1 cellular context compared by ENCODE assay signal in the genomic region with DNA sequence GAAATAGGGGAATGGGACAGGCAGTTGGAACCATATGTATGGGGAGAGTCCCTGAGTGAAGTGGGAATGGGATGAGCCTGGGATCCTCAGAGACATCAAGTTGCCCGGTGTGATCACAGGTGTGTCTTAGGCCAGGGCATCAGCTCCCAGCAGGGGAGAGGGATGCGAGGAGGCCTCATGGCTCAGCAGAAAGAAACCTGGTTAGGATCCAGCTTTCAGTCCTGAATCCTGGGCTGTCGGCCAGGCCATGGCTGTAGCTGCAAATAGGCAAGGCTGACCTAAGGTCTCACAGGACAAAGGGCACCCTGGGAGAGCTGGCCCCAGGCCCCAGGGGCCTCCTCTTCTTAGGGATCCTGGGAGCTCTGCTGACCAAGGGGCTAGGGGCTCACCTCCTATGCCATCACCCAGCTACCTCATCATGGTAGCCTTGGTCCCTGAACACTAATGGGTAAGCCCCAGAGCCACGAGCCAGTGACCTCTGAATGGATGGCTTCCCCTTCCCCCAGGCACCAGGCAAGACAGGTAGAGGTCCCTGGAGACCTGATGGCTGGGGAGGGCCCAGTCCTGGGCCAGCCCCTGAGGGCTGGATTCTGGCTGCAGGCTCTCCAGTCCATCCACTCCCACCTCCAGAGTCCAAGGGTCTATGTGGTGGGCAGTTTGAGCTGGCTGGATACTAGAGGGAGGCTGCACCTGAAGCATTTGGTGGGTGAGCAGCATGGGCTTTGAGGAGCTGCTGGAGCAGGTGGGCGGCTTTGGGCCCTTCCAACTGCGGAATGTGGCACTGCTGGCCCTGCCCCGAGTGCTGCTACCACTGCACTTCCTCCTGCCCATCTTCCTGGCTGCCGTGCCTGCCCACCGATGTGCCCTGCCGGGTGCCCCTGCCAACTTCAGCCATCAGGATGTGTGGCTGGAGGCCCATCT.
TF ChIP-seq lines count a peak whose summit lies in the region.

A gene with protein sequence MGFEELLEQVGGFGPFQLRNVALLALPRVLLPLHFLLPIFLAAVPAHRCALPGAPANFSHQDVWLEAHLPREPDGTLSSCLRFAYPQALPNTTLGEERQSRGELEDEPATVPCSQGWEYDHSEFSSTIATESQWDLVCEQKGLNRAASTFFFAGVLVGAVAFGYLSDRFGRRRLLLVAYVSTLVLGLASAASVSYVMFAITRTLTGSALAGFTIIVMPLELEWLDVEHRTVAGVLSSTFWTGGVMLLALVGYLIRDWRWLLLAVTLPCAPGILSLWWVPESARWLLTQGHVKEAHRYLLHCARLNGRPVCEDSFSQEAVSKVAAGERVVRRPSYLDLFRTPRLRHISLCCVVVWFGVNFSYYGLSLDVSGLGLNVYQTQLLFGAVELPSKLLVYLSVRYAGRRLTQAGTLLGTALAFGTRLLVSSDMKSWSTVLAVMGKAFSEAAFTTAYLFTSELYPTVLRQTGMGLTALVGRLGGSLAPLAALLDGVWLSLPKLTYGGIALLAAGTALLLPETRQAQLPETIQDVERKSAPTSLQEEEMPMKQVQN (plus strand): TSS at position 617 of the 921 bp plus-strand sequence. CDS start 99 bp downstream, at position 716.

TF ChIP-seq in HepG2, 621 proteins besides CTCF, POLR2A, EP300 and RAD21 (continued from another document and continues in another):
- TF ChIP-seq, protein P1, sequence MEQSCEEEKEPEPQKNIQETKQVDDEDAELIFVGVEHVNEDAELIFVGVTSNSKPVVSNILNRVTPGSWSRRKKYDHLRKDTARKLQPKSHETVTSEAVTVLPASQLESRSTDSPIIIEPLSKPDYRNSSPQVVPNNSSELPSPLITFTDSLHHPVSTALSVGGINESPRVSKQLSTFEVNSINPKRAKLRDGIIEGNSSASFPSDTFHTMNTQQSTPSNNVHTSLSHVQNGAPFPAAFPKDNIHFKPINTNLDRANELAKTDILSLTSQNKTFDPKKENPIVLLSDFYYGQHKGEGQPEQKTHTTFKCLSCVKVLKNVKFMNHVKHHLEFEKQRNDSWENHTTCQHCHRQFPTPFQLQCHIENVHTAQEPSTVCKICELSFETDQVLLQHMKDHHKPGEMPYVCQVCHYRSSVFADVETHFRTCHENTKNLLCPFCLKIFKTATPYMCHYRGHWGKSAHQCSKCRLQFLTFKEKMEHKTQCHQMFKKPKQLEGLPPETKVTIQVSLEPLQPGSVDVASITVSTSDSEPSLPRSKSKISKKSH (CRISPR knock-in tag; IDR thresholded peaks at IDR 0.05; ENCODE audit: borderline replicate concordance) = peak; percentile 94
- TF ChIP-seq ZNF274 (CRISPR knock-in tag; IDR thresholded peaks at IDR 0.05) (no peak; the same call in 1 of the 2 replicates), ZNF781 (CRISPR knock-in tag; IDR thresholded peaks at IDR 0.05; ENCODE audit: borderline replicate concordance, not compliant biosample characterization) (no peak), ZBTB42 (CRISPR knock-in tag; IDR thresholded peaks at IDR 0.05) (peak; percentile 56; the same call in 1 of the 2 replicates), BRD4 (CRISPR knock-in tag; IDR thresholded peaks at IDR 0.05) (no peak), KDM1A (CRISPR knock-in tag; IDR thresholded peaks at IDR 0.05) (no peak), CEBPG (CRISPR knock-in tag; IDR thresholded peaks at IDR 0.05) (0 out of 2 replicates have a peak, but pooled peaks have one; percentile 6), STAT5B (CRISPR knock-in tag; IDR thresholded peaks at IDR 0.05) (no peak), HES4 (CRISPR knock-in tag; IDR thresholded peaks at IDR 0.05; ENCODE audit: borderline replicate concordance) (no peak), ZNF550 (CRISPR knock-in tag; IDR thresholded peaks at IDR 0.05; ENCODE audit: borderline replicate concordance) (no peak), NFIB (CRISPR knock-in tag; IDR thresholded peaks at IDR 0.05; ENCODE audit: borderline replicate concordance) (no peak), SMARCE1 (IDR thresholded peaks at IDR 0.05; ENCODE audit: borderline replicate concordance) (no peak), PCBP1 (IDR thresholded peaks at IDR 0.05; ENCODE audit: borderline replicate concordance, low read depth, low read length) (no peak), NFE2L2 (IDR thresholded peaks at IDR 0.05; ENCODE audit: low read length) (no peak), ZNF547 (CRISPR knock-in tag; IDR thresholded peaks at IDR 0.05) (no peak), ZSCAN20 (CRISPR knock-in tag; IDR thresholded peaks at IDR 0.05; ENCODE audit: borderline replicate concordance) (no peak), HMG20B (CRISPR knock-in tag; conservative IDR thresholded peaks at IDR 0.05) (no peak), ZNF746 (CRISPR knock-in tag; IDR thresholded peaks at IDR 0.05) (no peak), PHF5A (CRISPR knock-in tag; IDR thresholded peaks at IDR 0.05; ENCODE audit: low read depth, unreplicated experiment) (peak; percentile 34), ZNF660 (CRISPR knock-in tag; IDR thresholded peaks at IDR 0.05; ENCODE audit: borderline replicate concordance, low read depth) (no peak), ZNF24 (IDR thresholded peaks at IDR 0.05) (no peak), NFYC (CRISPR knock-in tag; IDR thresholded peaks at IDR 0.05) (no peak), ZNF260 (CRISPR knock-in tag; IDR thresholded peaks at IDR 0.05; ENCODE audit: borderline replicate concordance, low read depth) (no peak), ZNF850 (CRISPR knock-in tag; conservative IDR thresholded peaks at IDR 0.05) (no peak), XRCC5 (optimal IDR thresholded peaks at IDR 0.05; ENCODE audit: low read length) (no peak), ZSCAN21 (CRISPR knock-in tag; IDR thresholded peaks at IDR 0.05; ENCODE audit: borderline replicate concordance) (peak; percentile 81)
- TF ChIP-seq, protein P2, sequence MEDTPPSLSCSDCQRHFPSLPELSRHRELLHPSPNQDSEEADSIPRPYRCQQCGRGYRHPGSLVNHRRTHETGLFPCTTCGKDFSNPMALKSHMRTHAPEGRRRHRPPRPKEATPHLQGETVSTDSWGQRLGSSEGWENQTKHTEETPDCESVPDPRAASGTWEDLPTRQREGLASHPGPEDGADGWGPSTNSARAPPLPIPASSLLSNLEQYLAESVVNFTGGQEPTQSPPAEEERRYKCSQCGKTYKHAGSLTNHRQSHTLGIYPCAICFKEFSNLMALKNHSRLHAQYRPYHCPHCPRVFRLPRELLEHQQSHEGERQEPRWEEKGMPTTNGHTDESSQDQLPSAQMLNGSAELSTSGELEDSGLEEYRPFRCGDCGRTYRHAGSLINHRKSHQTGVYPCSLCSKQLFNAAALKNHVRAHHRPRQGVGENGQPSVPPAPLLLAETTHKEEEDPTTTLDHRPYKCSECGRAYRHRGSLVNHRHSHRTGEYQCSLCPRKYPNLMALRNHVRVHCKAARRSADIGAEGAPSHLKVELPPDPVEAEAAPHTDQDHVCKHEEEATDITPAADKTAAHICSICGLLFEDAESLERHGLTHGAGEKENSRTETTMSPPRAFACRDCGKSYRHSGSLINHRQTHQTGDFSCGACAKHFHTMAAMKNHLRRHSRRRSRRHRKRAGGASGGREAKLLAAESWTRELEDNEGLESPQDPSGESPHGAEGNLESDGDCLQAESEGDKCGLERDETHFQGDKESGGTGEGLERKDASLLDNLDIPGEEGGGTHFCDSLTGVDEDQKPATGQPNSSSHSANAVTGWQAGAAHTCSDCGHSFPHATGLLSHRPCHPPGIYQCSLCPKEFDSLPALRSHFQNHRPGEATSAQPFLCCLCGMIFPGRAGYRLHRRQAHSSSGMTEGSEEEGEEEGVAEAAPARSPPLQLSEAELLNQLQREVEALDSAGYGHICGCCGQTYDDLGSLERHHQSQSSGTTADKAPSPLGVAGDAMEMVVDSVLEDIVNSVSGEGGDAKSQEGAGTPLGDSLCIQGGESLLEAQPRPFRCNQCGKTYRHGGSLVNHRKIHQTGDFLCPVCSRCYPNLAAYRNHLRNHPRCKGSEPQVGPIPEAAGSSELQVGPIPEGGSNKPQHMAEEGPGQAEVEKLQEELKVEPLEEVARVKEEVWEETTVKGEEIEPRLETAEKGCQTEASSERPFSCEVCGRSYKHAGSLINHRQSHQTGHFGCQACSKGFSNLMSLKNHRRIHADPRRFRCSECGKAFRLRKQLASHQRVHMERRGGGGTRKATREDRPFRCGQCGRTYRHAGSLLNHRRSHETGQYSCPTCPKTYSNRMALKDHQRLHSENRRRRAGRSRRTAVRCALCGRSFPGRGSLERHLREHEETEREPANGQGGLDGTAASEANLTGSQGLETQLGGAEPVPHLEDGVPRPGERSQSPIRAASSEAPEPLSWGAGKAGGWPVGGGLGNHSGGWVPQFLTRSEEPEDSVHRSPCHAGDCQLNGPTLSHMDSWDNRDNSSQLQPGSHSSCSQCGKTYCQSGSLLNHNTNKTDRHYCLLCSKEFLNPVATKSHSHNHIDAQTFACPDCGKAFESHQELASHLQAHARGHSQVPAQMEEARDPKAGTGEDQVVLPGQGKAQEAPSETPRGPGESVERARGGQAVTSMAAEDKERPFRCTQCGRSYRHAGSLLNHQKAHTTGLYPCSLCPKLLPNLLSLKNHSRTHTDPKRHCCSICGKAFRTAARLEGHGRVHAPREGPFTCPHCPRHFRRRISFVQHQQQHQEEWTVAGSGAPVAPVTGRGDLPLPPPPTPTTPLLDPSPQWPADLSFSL (CRISPR knock-in tag; IDR thresholded peaks at IDR 0.05) = no peak; the same call in 1 of the 2 replicates
- TF ChIP-seq, protein P3, sequence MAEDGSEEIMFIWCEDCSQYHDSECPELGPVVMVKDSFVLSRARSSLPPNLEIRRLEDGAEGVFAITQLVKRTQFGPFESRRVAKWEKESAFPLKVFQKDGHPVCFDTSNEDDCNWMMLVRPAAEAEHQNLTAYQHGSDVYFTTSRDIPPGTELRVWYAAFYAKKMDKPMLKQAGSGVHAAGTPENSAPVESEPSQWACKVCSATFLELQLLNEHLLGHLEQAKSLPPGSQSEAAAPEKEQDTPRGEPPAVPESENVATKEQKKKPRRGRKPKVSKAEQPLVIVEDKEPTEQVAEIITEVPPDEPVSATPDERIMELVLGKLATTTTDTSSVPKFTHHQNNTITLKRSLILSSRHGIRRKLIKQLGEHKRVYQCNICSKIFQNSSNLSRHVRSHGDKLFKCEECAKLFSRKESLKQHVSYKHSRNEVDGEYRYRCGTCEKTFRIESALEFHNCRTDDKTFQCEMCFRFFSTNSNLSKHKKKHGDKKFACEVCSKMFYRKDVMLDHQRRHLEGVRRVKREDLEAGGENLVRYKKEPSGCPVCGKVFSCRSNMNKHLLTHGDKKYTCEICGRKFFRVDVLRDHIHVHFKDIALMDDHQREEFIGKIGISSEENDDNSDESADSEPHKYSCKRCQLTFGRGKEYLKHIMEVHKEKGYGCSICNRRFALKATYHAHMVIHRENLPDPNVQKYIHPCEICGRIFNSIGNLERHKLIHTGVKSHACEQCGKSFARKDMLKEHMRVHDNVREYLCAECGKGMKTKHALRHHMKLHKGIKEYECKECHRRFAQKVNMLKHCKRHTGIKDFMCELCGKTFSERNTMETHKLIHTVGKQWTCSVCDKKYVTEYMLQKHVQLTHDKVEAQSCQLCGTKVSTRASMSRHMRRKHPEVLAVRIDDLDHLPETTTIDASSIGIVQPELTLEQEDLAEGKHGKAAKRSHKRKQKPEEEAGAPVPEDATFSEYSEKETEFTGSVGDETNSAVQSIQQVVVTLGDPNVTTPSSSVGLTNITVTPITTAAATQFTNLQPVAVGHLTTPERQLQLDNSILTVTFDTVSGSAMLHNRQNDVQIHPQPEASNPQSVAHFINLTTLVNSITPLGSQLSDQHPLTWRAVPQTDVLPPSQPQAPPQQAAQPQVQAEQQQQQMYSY (CRISPR knock-in tag; IDR thresholded peaks at IDR 0.05) = peak; percentile 56; the same call in 1 of the 2 replicates
- TF ChIP-seq, protein P4, sequence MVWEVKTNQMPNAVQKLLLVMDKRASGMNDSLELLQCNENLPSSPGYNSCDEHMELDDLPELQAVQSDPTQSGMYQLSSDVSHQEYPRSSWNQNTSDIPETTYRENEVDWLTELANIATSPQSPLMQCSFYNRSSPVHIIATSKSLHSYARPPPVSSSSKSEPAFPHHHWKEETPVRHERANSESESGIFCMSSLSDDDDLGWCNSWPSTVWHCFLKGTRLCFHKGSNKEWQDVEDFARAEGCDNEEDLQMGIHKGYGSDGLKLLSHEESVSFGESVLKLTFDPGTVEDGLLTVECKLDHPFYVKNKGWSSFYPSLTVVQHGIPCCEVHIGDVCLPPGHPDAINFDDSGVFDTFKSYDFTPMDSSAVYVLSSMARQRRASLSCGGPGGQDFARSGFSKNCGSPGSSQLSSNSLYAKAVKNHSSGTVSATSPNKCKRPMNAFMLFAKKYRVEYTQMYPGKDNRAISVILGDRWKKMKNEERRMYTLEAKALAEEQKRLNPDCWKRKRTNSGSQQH (CRISPR knock-in tag; IDR thresholded peaks at IDR 0.05; ENCODE audit: low read depth) = no peak
- TF ChIP-seq, protein P5, sequence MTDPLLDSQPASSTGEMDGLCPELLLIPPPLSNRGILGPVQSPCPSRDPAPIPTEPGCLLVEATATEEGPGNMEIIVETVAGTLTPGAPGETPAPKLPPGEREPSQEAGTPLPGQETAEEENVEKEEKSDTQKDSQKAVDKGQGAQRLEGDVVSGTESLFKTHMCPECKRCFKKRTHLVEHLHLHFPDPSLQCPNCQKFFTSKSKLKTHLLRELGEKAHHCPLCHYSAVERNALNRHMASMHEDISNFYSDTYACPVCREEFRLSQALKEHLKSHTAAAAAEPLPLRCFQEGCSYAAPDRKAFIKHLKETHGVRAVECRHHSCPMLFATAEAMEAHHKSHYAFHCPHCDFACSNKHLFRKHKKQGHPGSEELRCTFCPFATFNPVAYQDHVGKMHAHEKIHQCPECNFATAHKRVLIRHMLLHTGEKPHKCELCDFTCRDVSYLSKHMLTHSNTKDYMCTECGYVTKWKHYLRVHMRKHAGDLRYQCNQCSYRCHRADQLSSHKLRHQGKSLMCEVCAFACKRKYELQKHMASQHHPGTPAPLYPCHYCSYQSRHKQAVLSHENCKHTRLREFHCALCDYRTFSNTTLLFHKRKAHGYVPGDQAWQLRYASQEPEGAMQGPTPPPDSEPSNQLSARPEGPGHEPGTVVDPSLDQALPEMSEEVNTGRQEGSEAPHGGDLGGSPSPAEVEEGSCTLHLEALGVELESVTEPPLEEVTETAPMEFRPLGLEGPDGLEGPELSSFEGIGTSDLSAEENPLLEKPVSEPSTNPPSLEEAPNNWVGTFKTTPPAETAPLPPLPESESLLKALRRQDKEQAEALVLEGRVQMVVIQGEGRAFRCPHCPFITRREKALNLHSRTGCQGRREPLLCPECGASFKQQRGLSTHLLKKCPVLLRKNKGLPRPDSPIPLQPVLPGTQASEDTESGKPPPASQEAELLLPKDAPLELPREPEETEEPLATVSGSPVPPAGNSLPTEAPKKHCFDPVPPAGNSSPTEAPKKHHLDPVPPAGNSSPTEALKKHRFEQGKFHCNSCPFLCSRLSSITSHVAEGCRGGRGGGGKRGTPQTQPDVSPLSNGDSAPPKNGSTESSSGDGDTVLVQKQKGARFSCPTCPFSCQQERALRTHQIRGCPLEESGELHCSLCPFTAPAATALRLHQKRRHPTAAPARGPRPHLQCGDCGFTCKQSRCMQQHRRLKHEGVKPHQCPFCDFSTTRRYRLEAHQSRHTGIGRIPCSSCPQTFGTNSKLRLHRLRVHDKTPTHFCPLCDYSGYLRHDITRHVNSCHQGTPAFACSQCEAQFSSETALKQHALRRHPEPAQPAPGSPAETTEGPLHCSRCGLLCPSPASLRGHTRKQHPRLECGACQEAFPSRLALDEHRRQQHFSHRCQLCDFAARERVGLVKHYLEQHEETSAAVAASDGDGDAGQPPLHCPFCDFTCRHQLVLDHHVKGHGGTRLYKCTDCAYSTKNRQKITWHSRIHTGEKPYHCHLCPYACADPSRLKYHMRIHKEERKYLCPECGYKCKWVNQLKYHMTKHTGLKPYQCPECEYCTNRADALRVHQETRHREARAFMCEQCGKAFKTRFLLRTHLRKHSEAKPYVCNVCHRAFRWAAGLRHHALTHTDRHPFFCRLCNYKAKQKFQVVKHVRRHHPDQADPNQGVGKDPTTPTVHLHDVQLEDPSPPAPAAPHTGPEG (CRISPR knock-in tag; IDR thresholded peaks at IDR 0.05) = no peak
- TF ChIP-seq, protein P6, sequence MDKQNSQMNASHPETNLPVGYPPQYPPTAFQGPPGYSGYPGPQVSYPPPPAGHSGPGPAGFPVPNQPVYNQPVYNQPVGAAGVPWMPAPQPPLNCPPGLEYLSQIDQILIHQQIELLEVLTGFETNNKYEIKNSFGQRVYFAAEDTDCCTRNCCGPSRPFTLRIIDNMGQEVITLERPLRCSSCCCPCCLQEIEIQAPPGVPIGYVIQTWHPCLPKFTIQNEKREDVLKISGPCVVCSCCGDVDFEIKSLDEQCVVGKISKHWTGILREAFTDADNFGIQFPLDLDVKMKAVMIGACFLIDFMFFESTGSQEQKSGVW (CRISPR knock-in tag; IDR thresholded peaks at IDR 0.05; ENCODE audit: borderline replicate concordance) = no peak
